16 cellular contexts compared by ENCODE assay signal in genomic region chr5:18395126-18396110, GRCh38.
A peak's percentile ranks its signal among the peaks of the same experiment; 100 is the strongest.
DNase-seq lines count a peak whose midpoint lies in the region; TF ChIP-seq lines count a peak whose summit lies in the region.
"Had no signal": no experiment of that assay in that cellular context is flagged by ENCODE, and none has a peak within 500 bp of the region (broad histone marks: within the 10 kb centered on the region; RNA-seq: fewer than 3 reads in every experiment).

No MANE protein-coding gene starts in this region.

- H3K9me2 ChIP-seq in OCI-LY7 (ENCODE audit: insufficient read depth, low read length): no peaks in the 10 kb centered on the region

- H3K36me3 ChIP-seq in smooth muscle cell (ENCODE audit: low read depth) (no peaks in the 10 kb centered on the region), OCI-LY7 (ENCODE audit: insufficient read depth, low read length) (no peaks in the 10 kb centered on the region)

- H3K27ac ChIP-seq in RWPE1 (no peak overlapping the region), smooth muscle cell (ENCODE audit: low read depth) (no peak overlapping the region), OCI-LY7 (ENCODE audit: low read depth, low read length, poor library complexity, severe bottlenecking) (no peak overlapping the region)
- H3K27ac ChIP-seq: GM23248, KMS-11, SK-N-MC had no signal

- H3K27me3 ChIP-seq in smooth muscle cell (ENCODE audit: low read depth): no peaks in the 10 kb centered on the region

- H3K79me2 ChIP-seq in smooth muscle cell (ENCODE audit: low read depth): no peaks in the 10 kb centered on the region
- no peaks in the 10 kb centered on the region for H3K79me2 ChIP-seq in OCI-LY7 (ENCODE audit: insufficient read depth, low read depth, low read length)

- H3K9me3 ChIP-seq in smooth muscle cell (replicated peaks; ENCODE audit: low read depth) (no peaks in the 10 kb centered on the region), OCI-LY7 (ENCODE audit: low read length) (no peaks in the 10 kb centered on the region)

- H3K4me3 ChIP-seq in epithelial cell of esophagus (ENCODE audit: low read length) (no peak overlapping the region), smooth muscle cell (no peak overlapping the region), OCI-LY7 (ENCODE audit: low read depth, low read length, poor library complexity, severe bottlenecking) (no peak overlapping the region)
- H3K4me3 ChIP-seq: GM23248, SK-N-MC had no signal

- H3F3A ChIP-seq in smooth muscle cell (ENCODE audit: low read depth): no peaks in the 10 kb centered on the region

- intact Hi-C loops in OCI-LY7 (cut with micrococcal nuclease; ENCODE audit: unreplicated experiment): loop anchor here (2.0 to 10.0 kb wide), 2 partner anchors 303 to 1219 kb away; no protein-coding TSS in a partner anchor

- CTCF ChIA-PET in RWPE1 (lab: Yijun Ruan, JAX) (interaction anchor here (0.6 to 0.7 kb wide), 2 partner anchors 12 to 586 kb away, joined by 3 read pairs; no protein-coding TSS in a partner anchor), OCI-LY7 (lab: Charles Lee; ENCODE audit: unreplicated experiment) (no interaction called here), GM10248 (lab: Yijun Ruan, JAX) (interaction anchor here (0.9 to 2.2 kb wide), 6 partner anchors 11 to 1213 kb away, joined by 3 to 9 read pairs (median 6); no protein-coding TSS in a partner anchor)

- peak; percentile 27 for DNase-seq in NCI-H510A treated with DMSO at 0.1 percent for 48 hours (lab: John Stamatoyannopoulos, UW)
- DNase-seq in NCI-H510A (lab: John Stamatoyannopoulos, UW): no peak
- DNase-seq in RWPE1 (ENCODE audit: low spot score): peak; percentile 8
- DNase-seq in epithelial cell of esophagus (ENCODE audit: low read depth): peak; percentile 66
- DNase-seq in smooth muscle cell (lab: John Stamatoyannopoulos, UW; ENCODE audit: unreplicated experiment): no peak
- no peak for DNase-seq in OCI-LY7 (ENCODE audit: low spot score)
- no peak for DNase-seq in GM10248 (ENCODE audit: extremely low spot score)
- DNase-seq in NCI-H2081 treated with DMSO at 0.1 percent for 48 hours (lab: John Stamatoyannopoulos, UW): no peak
- DNase-seq: COR-L47, GM23248, NCI-H2081, NCI-H226, NCI-H774, T-helper 17 cell had no signal

- peak overlapping the region; percentile 67 for H2AFZ ChIP-seq in smooth muscle cell (ENCODE audit: low read depth)
- H2AFZ ChIP-seq in OCI-LY7 (ENCODE audit: low read length): no peak overlapping the region
- H2AFZ ChIP-seq: GM23248 had no signal

- no peak overlapping the region for H3K9ac ChIP-seq in smooth muscle cell (ENCODE audit: low read depth)
- H3K9ac ChIP-seq: GM23248, KMS-11 had no signal

- no TSS peak for BruUV-seq in OCI-LY7 (replicated peaks; lab: Mats Ljungman, UMichigan)

- TF ChIP-seq CTCF in RWPE1 (conservative IDR thresholded peaks at IDR 0.05; ENCODE audit: low read depth) (no peak), epithelial cell of esophagus (IDR thresholded peaks at IDR 0.05; ENCODE audit: insufficient read depth, low read depth, low read length, missing control alignments) (no peak), smooth muscle cell (IDR thresholded peaks at IDR 0.05; ENCODE audit: borderline replicate concordance, insufficient read depth, poor library complexity, severe bottlenecking) (no peak), OCI-LY7 (conservative IDR thresholded peaks at IDR 0.05; ENCODE audit: low read length) (no peak), GM10248 (IDR thresholded peaks at IDR 0.05; ENCODE audit: control extremely low read depth, extremely low read depth, low read depth, missing control alignments) (no peak)

- no peaks in the 10 kb centered on the region for H4K20me1 ChIP-seq in smooth muscle cell (ENCODE audit: low read depth)
- no peaks in the 10 kb centered on the region for H4K20me1 ChIP-seq in OCI-LY7 (ENCODE audit: insufficient read depth, low read length)

- peaks cover 10% of the 10 kb centered on the region for H3K4me1 ChIP-seq in smooth muscle cell (ENCODE audit: low read depth)
- H3K4me1 ChIP-seq in OCI-LY7 (ENCODE audit: insufficient read depth, low read length, poor library complexity, severe bottlenecking): no peaks in the 10 kb centered on the region

- POLR2A ChIA-PET in RWPE1 (lab: Yijun Ruan, JAX; ENCODE audit: low non-redundant PET) (no interaction called here), OCI-LY7 (lab: Charles Lee) (no interaction called here), GM10248 (lab: Yijun Ruan, JAX) (no interaction called here)

- WGBS in smooth muscle cell (ENCODE audit: low lambda C conversion rate): 73% methylated on average over 10 of the region's 10 CpGs

- no peak overlapping the region for H3K4me2 ChIP-seq in smooth muscle cell
- H3K4me2 ChIP-seq in OCI-LY7 (ENCODE audit: low read length): no peak overlapping the region
- H3K4me2 ChIP-seq: KMS-11 had no signal

Comparison
In these comparisons a context has a peak if more than half of its experiments do, and no peak if none do; other contexts are left out.
1. DNase-seq: peak in NCI-H510A treated with DMSO at 0.1 percent for 48 hours (single experiment), RWPE1 (single experiment) and epithelial cell of esophagus (single experiment); none in NCI-H510A (single experiment), smooth muscle cell (single experiment), OCI-LY7 (single experiment), GM10248 (single experiment) and NCI-H2081 treated with DMSO at 0.1 percent for 48 hours (single experiment).